ENCODE assay signal across 1 cellular context in genomic region chr1:226306425-226306824, GRCh38.
TF ChIP-seq lines count a peak whose summit lies in the region.

No MANE protein-coding gene starts in this region.

TF ChIP-seq in WTC11, 78 proteins besides CTCF, POLR2A, EP300 and RAD21 (continued from another document):
- no peak for TF ChIP-seq STAT6 (CRISPR knock-in tag; conservative IDR thresholded peaks at IDR 0.05; ENCODE audit: low read depth)
- no peak for TF ChIP-seq SP1 (CRISPR knock-in tag; conservative IDR thresholded peaks at IDR 0.05)
- no peak for TF ChIP-seq USF2 (CRISPR knock-in tag; IDR thresholded peaks at IDR 0.05)
- TF ChIP-seq JAZF1 (CRISPR knock-in tag; IDR thresholded peaks at IDR 0.05): no peak
- no peak for TF ChIP-seq GTF2I (CRISPR knock-in tag; conservative IDR thresholded peaks at IDR 0.05)
- no peak for TF ChIP-seq SOX15 (CRISPR knock-in tag; IDR thresholded peaks at IDR 0.05)
- no peak for TF ChIP-seq TEAD4 (CRISPR knock-in tag; IDR thresholded peaks at IDR 0.05)
- no peak for TF ChIP-seq ESRRA (CRISPR knock-in tag; IDR thresholded peaks at IDR 0.05; ENCODE audit: borderline replicate concordance)
- TF ChIP-seq PRRX2 (CRISPR knock-in tag; IDR thresholded peaks at IDR 0.05): no peak
- TF ChIP-seq ZNF423 (CRISPR knock-in tag; IDR thresholded peaks at IDR 0.05): no peak
- TF ChIP-seq RORB (CRISPR knock-in tag; IDR thresholded peaks at IDR 0.05): no peak
- no peak for TF ChIP-seq ZNF416 (CRISPR knock-in tag; IDR thresholded peaks at IDR 0.05)
- TF ChIP-seq ZNF121 (CRISPR knock-in tag; IDR thresholded peaks at IDR 0.05): no peak
- no peak for TF ChIP-seq IRF1 (CRISPR knock-in tag; IDR thresholded peaks at IDR 0.05)
- TF ChIP-seq NR2C2 (CRISPR knock-in tag; IDR thresholded peaks at IDR 0.05): no peak
- TF ChIP-seq ZSCAN18 (CRISPR knock-in tag; IDR thresholded peaks at IDR 0.05): no peak
- no peak for TF ChIP-seq CDX4 (CRISPR knock-in tag; IDR thresholded peaks at IDR 0.05; ENCODE audit: borderline replicate concordance)
TF ChIP-seq in WTC11: peak in this region for 0.
